Comparison of ENCODE assay signal across 20 cellular contexts in the genomic region with DNA sequence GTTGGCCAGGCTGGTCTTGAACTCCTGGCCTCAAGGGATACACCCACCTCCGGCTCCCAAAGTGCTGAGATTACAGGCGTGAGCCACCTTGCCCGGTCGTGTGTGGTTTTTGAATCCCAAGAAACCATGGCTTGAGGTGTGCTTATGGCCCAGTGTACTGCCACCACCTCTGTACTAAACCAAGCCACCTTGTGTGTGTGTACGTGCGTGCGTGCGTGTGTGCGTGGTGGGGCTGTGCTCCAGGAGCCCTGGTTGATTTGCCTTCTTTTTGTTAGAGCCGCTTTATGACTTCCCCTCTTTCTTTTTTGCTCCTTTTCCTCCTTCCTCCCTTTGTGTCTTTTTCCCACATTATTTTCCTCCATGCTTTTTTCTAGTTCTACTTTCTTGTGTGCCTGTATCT.
"Had no signal": no experiment of that assay in that cellular context is flagged by ENCODE, and none has a peak within 500 bp of the region (broad histone marks: within the 10 kb centered on the region; RNA-seq: fewer than 3 reads in every experiment).

No MANE protein-coding gene starts in this region.

- H3K27ac ChIP-seq: adrenal gland, coronary artery, epithelial cell of prostate, hepatocyte, lower lobe of right lung, ovary, skin epidermis, WERI-Rb-1 had no signal

- H3K4me2 ChIP-seq: hepatocyte had no signal

- H2AFZ ChIP-seq: hepatocyte had no signal

- H3K36me3 Mint-ChIP-seq: type B pancreatic cell had no signal

- H3K27ac Mint-ChIP-seq: activated CD8-positive, alpha-beta T cell treated with anti-CD3 and anti-CD28 coated beads, Interleukin-2, amount 10 ng/mL, durations not matched to agents 7 days and 5 days; activated T-helper 2 cell treated with anti-CD3 and anti-CD28 coated beads, Interferon-gamma antibody, Interleukin-2, Interleukin-4, amounts not matched to agents 10 μg/mL and 5 μg/mL and 100 μg/mL, durations not matched to agents 14 hours and 24 hours and 36 hours; type B pancreatic cell had no signal

- FAIRE-seq: kidney had no signal

- DNase-seq: activated CD4-positive, alpha-beta T cell treated with anti-CD3 and anti-CD28 coated beads for 4 hours; activated CD8-positive, alpha-beta memory T cell treated with anti-CD3 and anti-CD28 coated beads, Interleukin-2, amount 50 U/mL, for 48 hours; activated CD8-positive, alpha-beta T cell treated with anti-CD3 and anti-CD28 coated beads, Interleukin-2, amount 10 ng/mL, durations not matched to agents 7 days and 5 days; activated naive CD4-positive, alpha-beta T cell treated with anti-CD3 and anti-CD28 coated beads, Interleukin-2, amount 50 U/mL, for 16 hours; adrenal gland; caudate nucleus; effector memory CD4-positive, alpha-beta T cell; kidney; lower lobe of right lung; ovary; T1000; WERI-Rb-1 had no signal

- H3K9me3 ChIP-seq: adrenal gland, lower lobe of right lung, mucosa of descending colon, ovary had no signal

- H3K27me3 Mint-ChIP-seq: type B pancreatic cell had no signal

- H3K4me1 ChIP-seq: adrenal gland had no signal

- H3K36me3 ChIP-seq: adrenal gland, lower lobe of right lung, ovary, WERI-Rb-1 had no signal

- H3K4me3 ChIP-seq: adrenal gland, coronary artery, hepatocyte, lower lobe of right lung, mucosa of descending colon, ovary, skin epidermis had no signal

- H3K27me3 ChIP-seq: adrenal gland, hepatocyte, ovary had no signal

- H3K9me3 Mint-ChIP-seq: activated T-helper 2 cell treated with anti-CD3 and anti-CD28 coated beads, Interferon-gamma antibody, Interleukin-2, Interleukin-4, amounts not matched to agents 10 μg/mL and 5 μg/mL and 100 μg/mL, durations not matched to agents 14 hours and 24 hours and 36 hours; nephron had no signal

- ATAC-seq: activated CD8-positive, alpha-beta T cell treated with anti-CD3 and anti-CD28 coated beads, Interleukin-2, amount 10 ng/mL, durations not matched to agents 7 days and 5 days had no signal

- H3K79me2 ChIP-seq: hepatocyte had no signal

- H3K4me3 Mint-ChIP-seq: activated CD8-positive, alpha-beta T cell treated with anti-CD3 and anti-CD28 coated beads, Interleukin-2, amount 10 ng/mL, durations not matched to agents 7 days and 5 days; nephron; type B pancreatic cell had no signal
